In genomic region chr18:46301571-46301970, GRCh38 we compare ENCODE assay signal across 14 cellular contexts.
"Had no signal": no experiment of that assay in that cellular context is flagged by ENCODE, and none has a peak within 500 bp of the region (broad histone marks: within the 10 kb centered on the region; RNA-seq: fewer than 3 reads in every experiment).

No MANE protein-coding gene starts in this region.

- ATAC-seq: left lobe of liver, natural killer cell had no signal

- H3K27ac ChIP-seq: colonic mucosa, heart left ventricle, ovary, right atrium auricular region, sigmoid colon, skin epidermis had no signal

- H3K4me3 ChIP-seq: colonic mucosa, heart left ventricle, ovary, right atrium auricular region, sigmoid colon, skin epidermis had no signal

- DNase-seq: colonic mucosa; dermis blood vessel endothelial cell; heart left ventricle; kidney glomerular epithelial cell; natural killer cell; ovary; stimulated activated CD4-positive, alpha-beta T cell treated with anti-CD3 and anti-CD28 coated beads, Interleukin-12 subunit alpha, Interleukin-12 subunit beta, amount 100 ng/mL, for 4 hours; stimulated activated CD4-positive, alpha-beta T cell treated with anti-CD3 and anti-CD28 coated beads, Interleukin-2, amount 100 ng/mL, for 48 hours; stimulated activated naive CD4-positive, alpha-beta T cell treated with Interleukin-2 at 50 U/mL for 16 hours; trophoblast cell had no signal

- H3K27me3 ChIP-seq: colonic mucosa, heart left ventricle, ovary, right atrium auricular region, sigmoid colon had no signal

- H3K36me3 ChIP-seq: colonic mucosa, heart left ventricle, ovary, right atrium auricular region, sigmoid colon had no signal

- H3K9me3 ChIP-seq: colonic mucosa, ovary, sigmoid colon had no signal

- H3K4me1 ChIP-seq: colonic mucosa, heart left ventricle, right atrium auricular region, sigmoid colon had no signal
